In the genomic region with DNA sequence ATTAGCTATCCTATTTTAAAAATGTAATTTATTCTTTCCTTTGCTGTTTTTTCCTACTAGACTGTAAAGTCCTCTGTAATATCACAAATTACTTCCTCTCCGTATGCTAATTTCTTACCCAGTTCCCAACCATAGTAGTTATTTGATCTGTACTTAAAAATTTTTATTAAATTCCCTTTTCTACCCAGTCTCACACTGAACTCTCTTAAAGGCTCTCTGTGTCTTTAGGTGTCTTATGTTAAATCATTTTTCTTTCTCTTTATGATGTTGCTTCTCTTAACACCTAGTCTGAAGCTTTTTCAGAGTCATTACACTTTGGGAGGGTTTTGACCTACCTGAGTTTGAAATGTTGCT, we compare ENCODE assay signal across 12 cellular contexts.
"Had no signal": no experiment of that assay in that cellular context is flagged by ENCODE, and none has a peak within 500 bp of the region (broad histone marks: within the 10 kb centered on the region; RNA-seq: fewer than 3 reads in every experiment).

No MANE protein-coding gene starts in this region.

- H3K27ac ChIP-seq: neural progenitor cell, parathyroid adenoma, tibial nerve, vagina had no signal

- H3K27me3 ChIP-seq: neural progenitor cell, sigmoid colon, tibial nerve, vagina had no signal

- H3K27ac Mint-ChIP-seq: activated CD4-positive, alpha-beta T cell treated with anti-CD3 and anti-CD28 coated beads, Interleukin-2, amount 10 ng/mL, durations not matched to agents 7 days and 5 days; neural progenitor cell; stimulated activated naive B cell treated with anti-CD40 and anti-IgM and Interleukin-4, amounts not matched to agents 10 μg/mL and 1 μg/mL and 100 μg/mL, for 72 hours; T-helper 2 cell treated with Interferon-gamma antibody and Interleukin-4, amounts not matched to agents 5 μg/mL and 100 μg/mL, for 36 hours had no signal

- H3K4me1 Mint-ChIP-seq: activated CD4-positive, alpha-beta T cell treated with anti-CD3 and anti-CD28 coated beads, Interleukin-2, amount 10 ng/mL, durations not matched to agents 7 days and 5 days; neural progenitor cell; stimulated activated naive B cell treated with anti-CD40 and anti-IgM and Interleukin-4, amounts not matched to agents 10 μg/mL and 1 μg/mL and 100 μg/mL, for 72 hours had no signal

- H3K27me3 Mint-ChIP-seq: activated CD4-positive, alpha-beta T cell treated with anti-CD3 and anti-CD28 coated beads, Interleukin-2, amount 10 ng/mL, durations not matched to agents 7 days and 5 days; stimulated activated naive B cell treated with anti-CD40 and anti-IgM and Interleukin-4, amounts not matched to agents 10 μg/mL and 1 μg/mL and 100 μg/mL, for 72 hours had no signal

- H3K4me1 ChIP-seq: neural progenitor cell, parathyroid adenoma, tibial nerve, vagina had no signal

- H3K4me2 ChIP-seq: neural progenitor cell had no signal

- H2AFZ ChIP-seq: neural progenitor cell, parathyroid adenoma had no signal

- DNase-seq: activated CD4-positive, alpha-beta T cell treated with anti-CD3 and anti-CD28 coated beads, Interleukin-2, amount 10 ng/mL, durations not matched to agents 7 days and 5 days; activated CD4-positive, CD25-positive, alpha-beta regulatory T cell; activated CD8-positive, alpha-beta memory T cell treated with anti-CD3 and anti-CD28 coated beads for 24 hours; activated gamma-delta T cell treated with Interleukin-2 at 50 U/mL for 16 hours; sigmoid colon; stimulated activated CD4-positive, alpha-beta T cell treated with anti-CD3 and anti-CD28 coated beads, Interleukin-2, amount 100 ng/mL, for 48 hours; stimulated activated naive B cell treated with anti-CD40 and anti-IgM and Interleukin-4, amounts not matched to agents 10 μg/mL and 1 μg/mL and 100 μg/mL, for 72 hours had no signal

- H3K36me3 ChIP-seq: neural progenitor cell, sigmoid colon, tibial nerve, vagina had no signal

- H3K4me3 ChIP-seq: neural progenitor cell, sigmoid colon, tibial nerve, vagina had no signal

- H3K4me3 Mint-ChIP-seq: activated CD4-positive, alpha-beta T cell treated with anti-CD3 and anti-CD28 coated beads, Interleukin-2, amount 10 ng/mL, durations not matched to agents 7 days and 5 days; neural progenitor cell; stimulated activated naive B cell treated with anti-CD40 and anti-IgM and Interleukin-4, amounts not matched to agents 10 μg/mL and 1 μg/mL and 100 μg/mL, for 72 hours; T-helper 2 cell treated with Interferon-gamma antibody and Interleukin-4, amounts not matched to agents 5 μg/mL and 100 μg/mL, for 36 hours had no signal

- H3K79me2 ChIP-seq: parathyroid adenoma had no signal

- H3K9me3 ChIP-seq: sigmoid colon, tibial nerve, vagina had no signal

- H3K9ac ChIP-seq: neural progenitor cell, parathyroid adenoma had no signal

- H3K9me3 Mint-ChIP-seq: neural progenitor cell had no signal

- H3K36me3 Mint-ChIP-seq: neural progenitor cell; stimulated activated naive B cell treated with anti-CD40 and anti-IgM and Interleukin-4, amounts not matched to agents 10 μg/mL and 1 μg/mL and 100 μg/mL, for 72 hours had no signal
